In the genomic region with DNA sequence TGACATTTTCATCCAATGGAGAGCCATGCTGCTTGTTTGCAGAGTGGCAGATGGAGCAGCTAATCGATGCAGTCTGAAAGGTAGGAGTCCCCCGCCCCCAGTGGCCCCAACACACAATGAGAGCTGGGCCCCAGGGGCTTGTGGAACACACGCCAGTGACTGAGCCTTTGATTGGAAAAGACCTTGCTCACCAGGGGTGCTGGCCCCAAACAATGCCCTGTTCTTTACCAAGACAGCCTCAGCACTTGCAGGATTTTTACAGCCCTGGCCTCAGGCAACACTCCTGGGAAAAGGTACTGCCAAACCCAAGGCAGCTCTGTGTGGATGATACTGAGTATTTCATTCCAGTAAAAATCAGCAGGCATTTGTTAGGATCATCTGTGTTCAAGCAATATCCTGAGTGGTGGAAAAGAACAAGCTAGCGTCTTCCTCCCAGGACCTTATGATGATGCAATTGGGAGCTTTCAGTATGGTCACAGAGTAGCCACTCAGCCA, we compare ENCODE assay signal across 14 cellular contexts.
A peak's percentile ranks its signal among the peaks of the same experiment; 100 is the strongest.
DNase-seq lines count a peak whose midpoint lies in the region; ATAC-seq lines count a peak whose summit lies in the region.
"Had no signal": no experiment of that assay in that cellular context is flagged by ENCODE, and none has a peak within 500 bp of the region (broad histone marks: within the 10 kb centered on the region; RNA-seq: fewer than 3 reads in every experiment).

No MANE protein-coding gene starts in this region.

- DNase-seq in ELF-1 (ENCODE audit: low read depth, low spot score) (peak; percentile 97), NCI-H146 (lab: John Stamatoyannopoulos, UW) (peak; percentile 98), SK-MEL-5 (ENCODE audit: low read depth, low spot score) (peak; percentile 77), iPS-NIHi11 (ENCODE audit: low spot score) (peak; percentile 77), NCI-H510A (lab: John Stamatoyannopoulos, UW) (no peak), amygdala (lab: John Stamatoyannopoulos, UW) (no peak), NCI-H2029 treated with DMSO at 0.1 percent for 48 hours (lab: John Stamatoyannopoulos, UW) (no peak)
- DNase-seq: activated naive CD4-positive, alpha-beta T cell; Caco-2; effector CD4-positive, alpha-beta T cell; KG1; midbrain; stomach had no signal

- no peak for ATAC-seq in GM18511 (IDR thresholded peaks at IDR 0.05; ENCODE audit: unreplicated experiment)

- in situ Hi-C loops in SK-MEL-5 (cut with HindIII; ENCODE audit: low pct_unique_long_range_greater_than_20kb, low sequenced_read_pairs), result no loop called here

Comparison
In these comparisons a context has a peak if more than half of its experiments do, and no peak if none do; other contexts are left out.
1. DNase-seq: peak in ELF-1 (single experiment), NCI-H146 (single experiment), SK-MEL-5 (single experiment) and iPS-NIHi11 (single experiment); none in NCI-H510A (single experiment), amygdala (0 of 56) and NCI-H2029 treated with DMSO at 0.1 percent for 48 hours (single experiment).